ENCODE assay signal across 16 cellular contexts in the genomic region with DNA sequence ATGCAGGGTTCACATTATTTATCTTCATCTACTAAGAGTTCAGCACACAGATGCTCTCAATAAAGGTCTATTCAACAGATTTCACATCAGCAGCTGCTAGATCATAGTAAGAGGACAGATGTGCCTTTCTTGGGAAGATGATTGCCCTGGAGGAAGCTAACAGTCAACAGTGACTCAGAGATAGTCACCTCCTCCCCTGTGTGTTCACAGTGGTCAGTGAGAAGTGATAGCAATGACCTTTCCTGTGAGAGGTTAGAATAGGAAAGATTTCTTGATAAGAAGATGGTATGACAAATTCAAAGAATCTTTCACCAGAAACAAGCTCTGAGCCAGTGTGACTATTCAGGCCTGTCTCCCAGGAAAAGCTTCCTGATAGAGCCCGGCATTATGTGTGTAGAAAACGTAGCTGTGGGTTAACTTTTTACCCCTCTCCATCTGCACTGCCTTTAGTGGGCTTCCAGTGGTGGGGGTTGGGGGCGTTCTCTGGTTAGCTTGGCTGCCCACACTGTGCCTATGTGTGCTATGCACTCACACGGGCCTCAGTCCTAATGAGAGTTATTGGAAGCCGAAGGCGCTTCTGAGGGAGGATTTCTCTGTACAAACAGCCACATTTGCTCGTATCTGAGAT.
A peak's percentile ranks its signal among the peaks of the same experiment; 100 is the strongest.
DNase-seq lines count a peak whose midpoint lies in the region; ATAC-seq, FAIRE-seq and TF ChIP-seq lines count a peak whose summit lies in the region.
"Had no signal": no experiment of that assay in that cellular context is flagged by ENCODE, and none has a peak within 500 bp of the region (broad histone marks: within the 10 kb centered on the region; RNA-seq: fewer than 3 reads in every experiment).

No MANE protein-coding gene starts in this region.

- H4K20me1 ChIP-seq in SK-N-SH (ENCODE audit: insufficient read depth) = no peaks in the 10 kb centered on the region

- H3K4me1 Mint-ChIP-seq in WTC11 = peaks cover 14% of the 10 kb centered on the region
- no peaks in the 10 kb centered on the region for H3K4me1 Mint-ChIP-seq in activated naive CD4-positive, alpha-beta T cell treated with anti-CD3 and anti-CD28 coated beads for 36 hours (ENCODE audit: low read depth)
- H3K4me1 Mint-ChIP-seq: activated CD8-positive, alpha-beta memory T cell treated with anti-CD3 and anti-CD28 coated beads, Interleukin-2, amount 10 ng/mL, durations not matched to agents 7 days and 5 days had no signal

- 36% methylated on average over 7 of the region's 7 CpGs for WGBS in SK-N-SH (ENCODE audit: low lambda C conversion rate)
- 82 to 92% (median 90%) methylated on average over 7 of the region's 7 CpGs for WGBS in spleen, 5 donors

- TF ChIP-seq POLR2A in H54 (IDR thresholded peaks at IDR 0.05; ENCODE audit: low read depth, low read length) (no peak), spleen (IDR thresholded peaks at IDR 0.05) (no peak)

- TF ChIP-seq RAD21 in SK-N-SH (IDR thresholded peaks at IDR 0.05; ENCODE audit: low read length) = 0 out of 2 replicates have a peak, but pooled peaks have one; percentile 4

- H3F3A ChIP-seq in SK-N-SH (replicated peaks; ENCODE audit: insufficient read depth) = peaks cover 27% of the 10 kb centered on the region

- no peak overlapping the region for H3K27ac Mint-ChIP-seq in WTC11
- no peak overlapping the region for H3K27ac Mint-ChIP-seq in activated naive CD4-positive, alpha-beta T cell treated with anti-CD3 and anti-CD28 coated beads for 36 hours
- H3K27ac Mint-ChIP-seq: activated CD8-positive, alpha-beta memory T cell treated with anti-CD3 and anti-CD28 coated beads, Interleukin-2, amount 10 ng/mL, durations not matched to agents 7 days and 5 days; memory B cell had no signal

- FAIRE-seq in H54 (lab: Jason Lieb, UNC) = peak; percentile 89

- H3K36me3 Mint-ChIP-seq in WTC11 = no peaks in the 10 kb centered on the region
- no peaks in the 10 kb centered on the region for H3K36me3 Mint-ChIP-seq in activated naive CD4-positive, alpha-beta T cell treated with anti-CD3 and anti-CD28 coated beads for 36 hours (ENCODE audit: low read depth)
- H3K36me3 Mint-ChIP-seq: activated CD8-positive, alpha-beta memory T cell treated with anti-CD3 and anti-CD28 coated beads, Interleukin-2, amount 10 ng/mL, durations not matched to agents 7 days and 5 days; memory B cell had no signal

- H2AFZ ChIP-seq in SK-N-SH (ENCODE audit: low read depth) = no peak overlapping the region

- H3K27me3 ChIP-seq in SK-N-SH (ENCODE audit: insufficient read depth) = no peaks in the 10 kb centered on the region
- no peaks in the 10 kb centered on the region for H3K27me3 ChIP-seq in spleen (replicated peaks in 1 of 7)

- H3K36me3 ChIP-seq in SK-N-SH (replicated peaks in 1 of 2; ENCODE audit: control insufficient read depth in 1 of 2, insufficient read depth in 2 of 2, low read length in 1 of 2) = no peaks in the 10 kb centered on the region
- H3K36me3 ChIP-seq in spleen = no peaks in the 10 kb centered on the region

- peaks cover 12% of the 10 kb centered on the region for H3K27me3 Mint-ChIP-seq in WTC11 (ENCODE audit: low read depth)
- H3K27me3 Mint-ChIP-seq in activated naive CD4-positive, alpha-beta T cell treated with anti-CD3 and anti-CD28 coated beads for 36 hours (ENCODE audit: low read depth) = no peaks in the 10 kb centered on the region

- H3K27ac ChIP-seq in SK-N-SH (ENCODE audit: low read depth in 2 of 2, low read length in 1 of 2) (peak overlapping the region in 1 of 2 experiments; percentile 82; a peak in 3 of 4 replicates), spleen (no peak overlapping the region)
- H3K27ac ChIP-seq: skin epidermis had no signal

- no peak for TF ChIP-seq CTCF in SK-N-SH (IDR thresholded peaks at IDR 0.05)
- no peak for TF ChIP-seq CTCF in spleen (IDR thresholded peaks at IDR 0.05 in 8 of 11, conservative IDR thresholded peaks at IDR 0.05 in 3 of 11)
- no peak for TF ChIP-seq CTCF in WTC11 (IDR thresholded peaks at IDR 0.05)

- H3K4me2 ChIP-seq in SK-N-SH = peak overlapping the region; percentile 49

- ATAC-seq in HG03097 (IDR thresholded peaks at IDR 0.05; ENCODE audit: low FRiP score, unreplicated experiment) = no peak
- ATAC-seq in WTC11 = no peak
- ATAC-seq: activated CD8-positive, alpha-beta memory T cell treated with anti-CD3 and anti-CD28 coated beads, Interleukin-2, amount 10 ng/mL, durations not matched to agents 7 days and 5 days had no signal

- DNase-seq in A172 (ENCODE audit: low spot score) (peak; percentile 90), H54 (ENCODE audit: insufficient read length, low spot score) (peak; percentile 33), SK-N-SH (peak; percentile 17), glomerular visceral epithelial cell (ENCODE audit: extremely low spot score) (peak; percentile 81), spleen (no peak), WTC11 (ENCODE audit: low spot score) (no peak)
- DNase-seq in activated naive CD4-positive, alpha-beta T cell treated with anti-CD3 and anti-CD28 coated beads for 36 hours = no peak
- DNase-seq: activated CD8-positive, alpha-beta memory T cell treated with anti-CD3 and anti-CD28 coated beads, Interleukin-2, amount 10 ng/mL, durations not matched to agents 7 days and 5 days; C1 segment of cervical spinal cord; KG1; NCI-H446 treated with DMSO at 0.1 percent for 48 hours; stimulated activated CD8-positive, alpha-beta memory T cell treated with anti-CD3 and anti-CD28 coated beads, Interleukin-4, amount 100 ng/mL, for 48 hours; T-helper 1 cell had no signal

- H3K9me3 Mint-ChIP-seq in WTC11 = no peaks in the 10 kb centered on the region
- no peaks in the 10 kb centered on the region for H3K9me3 Mint-ChIP-seq in activated naive CD4-positive, alpha-beta T cell treated with anti-CD3 and anti-CD28 coated beads for 36 hours
- H3K9me3 Mint-ChIP-seq: memory B cell had no signal

- POLR2A ChIA-PET in SK-N-SH (lab: Yijun Ruan, JAX) (no interaction called here), WTC11 (lab: Charles Lee) (no interaction called here)

- CTCF ChIA-PET in SK-N-SH (lab: Yijun Ruan, JAX) (interaction anchor here (1.2 to 1.3 kb wide), 2 partner anchors 9 to 241 kb away, joined by 4 read pairs; no protein-coding TSS in a partner anchor), WTC11 (lab: Charles Lee) (interaction anchor here (0.9 kb wide), 1 partner anchor 60 kb away, joined by 4 read pairs; no protein-coding TSS in a partner anchor)
- CTCF ChIA-PET in activated naive CD4-positive, alpha-beta T cell treated with anti-CD3 and anti-CD28 coated beads for 36 hours (lab: Charles Lee) = interaction anchor here (0.5 to 1.1 kb wide), 2 partner anchors 84 to 472 kb away, joined by 3 read pairs; no protein-coding TSS in a partner anchor

- H3K9me2 ChIP-seq in SK-N-SH = no peaks in the 10 kb centered on the region

- H3K4me1 ChIP-seq in SK-N-SH (ENCODE audit: control insufficient read depth in 1 of 2, insufficient read depth in 2 of 2, low read depth in 1 of 2, low read length in 1 of 2) (peaks cover 12 to 15% of the 10 kb centered on the region in 2 experiments; a peak in 3 of 4 replicates), spleen (peaks cover 0 to 16% (median 0%) of the 10 kb centered on the region in 6 donors)

- TF ChIP-seq EP300 in SK-N-SH (IDR thresholded peaks at IDR 0.05; ENCODE audit: borderline replicate concordance in 1 of 2, low read depth in 1 of 2, low read length in 1 of 2) = peak; percentile 51 to 92; a peak in 3 of 4 replicates

- H3K79me2 ChIP-seq in SK-N-SH (ENCODE audit: insufficient read depth) = no peaks in the 10 kb centered on the region

- H3K4me3 Mint-ChIP-seq in WTC11 = no peak overlapping the region
- no peak overlapping the region for H3K4me3 Mint-ChIP-seq in activated naive CD4-positive, alpha-beta T cell treated with anti-CD3 and anti-CD28 coated beads for 36 hours
- H3K4me3 Mint-ChIP-seq: activated CD8-positive, alpha-beta memory T cell treated with anti-CD3 and anti-CD28 coated beads, Interleukin-2, amount 10 ng/mL, durations not matched to agents 7 days and 5 days; memory B cell had no signal

- H3K4me3 ChIP-seq in SK-N-SH (ENCODE audit: low read depth in 2 of 2, low read length in 1 of 2) = no peak overlapping the region
- no peak overlapping the region for H3K4me3 ChIP-seq in spleen
- H3K4me3 ChIP-seq: skin epidermis had no signal

- H3K9ac ChIP-seq in SK-N-SH = peak overlapping the region; percentile 55; the same call in 1 of the 2 replicates

- intact Hi-C loops in spleen (cut with DNase I; ENCODE audit: low total_unique reads) = no loop called here
- intact Hi-C loops in activated naive CD4-positive, alpha-beta T cell treated with anti-CD3 and anti-CD28 coated beads for 36 hours (cut with micrococcal nuclease) = no loop called here

- H3K9me3 ChIP-seq in SK-N-SH = no peaks in the 10 kb centered on the region
- no peaks in the 10 kb centered on the region for H3K9me3 ChIP-seq in spleen

TF ChIP-seq in SK-N-SH, 30 proteins besides CTCF, POLR2A, EP300 and RAD21 (continues in another document):
- TF ChIP-seq JUND (IDR thresholded peaks at IDR 0.05) (peak; percentile 90), TCF12 (IDR thresholded peaks at IDR 0.05) (peak; percentile 96), FOXJ3 (CRISPR knock-in tag; IDR thresholded peaks at IDR 0.05) (no peak), NRF1 (IDR thresholded peaks at IDR 0.05; ENCODE audit: low read depth, low read length) (no peak), RXRA (IDR thresholded peaks at IDR 0.05; ENCODE audit: borderline replicate concordance, low read depth) (peak; percentile 94), MEF2A (IDR thresholded peaks at IDR 0.05; ENCODE audit: borderline replicate concordance, low read depth) (0 out of 2 replicates have a peak, but pooled peaks have one; percentile 11), RFX5 (IDR thresholded peaks at IDR 0.05; ENCODE audit: low read length) (no peak), ELF1 (IDR thresholded peaks at IDR 0.05) (no peak), GATA2 (CRISPR knock-in tag; IDR thresholded peaks at IDR 0.05) (peak; percentile 32; the same call in 1 of the 2 replicates)

TF ChIP-seq in WTC11, 78 proteins besides CTCF, POLR2A, EP300 and RAD21 (continues in another document):
- no peak for TF ChIP-seq SMAD3 (CRISPR knock-in tag; IDR thresholded peaks at IDR 0.05; ENCODE audit: borderline replicate concordance)
- TF ChIP-seq GRHL2 (CRISPR knock-in tag; IDR thresholded peaks at IDR 0.05; ENCODE audit: insufficient replicate concordance, severe bottlenecking) = no peak
- TF ChIP-seq, protein P1, sequence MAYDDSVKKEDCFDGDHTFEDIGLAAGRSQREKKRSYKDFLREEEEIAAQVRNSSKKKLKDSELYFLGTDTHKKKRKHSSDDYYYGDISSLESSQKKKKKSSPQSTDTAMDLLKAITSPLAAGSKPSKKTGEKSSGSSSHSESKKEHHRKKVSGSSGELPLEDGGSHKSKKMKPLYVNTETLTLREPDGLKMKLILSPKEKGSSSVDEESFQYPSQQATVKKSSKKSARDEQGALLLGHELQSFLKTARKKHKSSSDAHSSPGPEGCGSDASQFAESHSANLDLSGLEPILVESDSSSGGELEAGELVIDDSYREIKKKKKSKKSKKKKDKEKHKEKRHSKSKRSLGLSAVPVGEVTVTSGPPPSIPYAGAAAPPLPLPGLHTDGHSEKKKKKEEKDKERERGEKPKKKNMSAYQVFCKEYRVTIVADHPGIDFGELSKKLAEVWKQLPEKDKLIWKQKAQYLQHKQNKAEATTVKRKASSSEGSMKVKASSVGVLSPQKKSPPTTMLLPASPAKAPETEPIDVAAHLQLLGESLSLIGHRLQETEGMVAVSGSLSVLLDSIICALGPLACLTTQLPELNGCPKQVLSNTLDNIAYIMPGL (CRISPR knock-in tag; IDR thresholded peaks at IDR 0.05) = no peak
- TF ChIP-seq FOXJ3 (CRISPR knock-in tag; IDR thresholded peaks at IDR 0.05; ENCODE audit: borderline replicate concordance) = no peak
- TF ChIP-seq ATF1 (CRISPR knock-in tag; IDR thresholded peaks at IDR 0.05) = no peak

Comparison
In these comparisons a context has a peak if more than half of its experiments do, and no peak if none do; other contexts are left out.
1. DNase-seq: peak in A172 (single experiment), H54 (single experiment), SK-N-SH (single experiment) and glomerular visceral epithelial cell (single experiment); none in spleen (single experiment), WTC11 (single experiment) and activated naive CD4-positive, alpha-beta T cell treated with anti-CD3 and anti-CD28 coated beads for 36 hours (single experiment).